In genomic region chr1:1400576-1401456, GRCh38 we compare ENCODE assay signal across 1 cellular context.
TF ChIP-seq lines count a peak whose summit lies in the region.

No MANE protein-coding gene starts in this region.

TF ChIP-seq in WTC11, 78 proteins besides CTCF, POLR2A, EP300 and RAD21 (continued from another document and continues in another):
- TF ChIP-seq ZNF425 (CRISPR knock-in tag; conservative IDR thresholded peaks at IDR 0.05) (no peak), E2F4 (CRISPR knock-in tag; IDR thresholded peaks at IDR 0.05; ENCODE audit: borderline replicate concordance, low read depth) (no peak), ZNF281 (CRISPR knock-in tag; IDR thresholded peaks at IDR 0.05) (no peak), ZNF317 (CRISPR knock-in tag; IDR thresholded peaks at IDR 0.05; ENCODE audit: borderline replicate concordance, low read depth) (no peak), ZNF232 (CRISPR knock-in tag; IDR thresholded peaks at IDR 0.05) (0 out of 2 replicates have a peak, but pooled peaks have one; percentile 16), FOXK1 (CRISPR knock-in tag; IDR thresholded peaks at IDR 0.05) (no peak), ELF4 (CRISPR knock-in tag; IDR thresholded peaks at IDR 0.05; ENCODE audit: low read depth) (no peak), NR3C1 (CRISPR knock-in tag; conservative IDR thresholded peaks at IDR 0.05; ENCODE audit: low read depth) (no peak), TEAD4 (CRISPR knock-in tag; IDR thresholded peaks at IDR 0.05) (no peak), ZBTB21 (CRISPR knock-in tag; IDR thresholded peaks at IDR 0.05; ENCODE audit: borderline replicate concordance) (no peak), ZNF416 (CRISPR knock-in tag; IDR thresholded peaks at IDR 0.05) (0 out of 2 replicates have a peak, but pooled peaks have one; percentile 24), MAX (CRISPR knock-in tag; IDR thresholded peaks at IDR 0.05) (no peak), ZNF512 (CRISPR knock-in tag; IDR thresholded peaks at IDR 0.05; ENCODE audit: borderline replicate concordance) (no peak), EMX1 (CRISPR knock-in tag; IDR thresholded peaks at IDR 0.05) (0 out of 2 replicates have a peak, but pooled peaks have one; percentile 49), TCF7 (CRISPR knock-in tag; IDR thresholded peaks at IDR 0.05; ENCODE audit: low read depth) (no peak), ESRRA (CRISPR knock-in tag; IDR thresholded peaks at IDR 0.05; ENCODE audit: borderline replicate concordance) (no peak), SMAD4 (CRISPR knock-in tag; IDR thresholded peaks at IDR 0.05) (no peak), CREB1 (CRISPR knock-in tag; IDR thresholded peaks at IDR 0.05) (no peak), ARID4B (CRISPR knock-in tag; IDR thresholded peaks at IDR 0.05; ENCODE audit: borderline replicate concordance) (no peak), GABPB1 (CRISPR knock-in tag; IDR thresholded peaks at IDR 0.05) (peak; percentile 83), RELA (CRISPR knock-in tag; IDR thresholded peaks at IDR 0.05; ENCODE audit: borderline replicate concordance) (peak; percentile 56; the same call in 1 of the 2 replicates), CREM (CRISPR knock-in tag; IDR thresholded peaks at IDR 0.05) (no peak), ZNF671 (CRISPR knock-in tag; IDR thresholded peaks at IDR 0.05) (no peak), HMGA2 (CRISPR knock-in tag; IDR thresholded peaks at IDR 0.05) (no peak), AR (CRISPR knock-in tag; IDR thresholded peaks at IDR 0.05) (no peak), FOXP1 (CRISPR knock-in tag; IDR thresholded peaks at IDR 0.05; ENCODE audit: borderline replicate concordance) (no peak), NR1H2 (CRISPR knock-in tag; IDR thresholded peaks at IDR 0.05) (no peak), ATF1 (CRISPR knock-in tag; IDR thresholded peaks at IDR 0.05) (0 out of 2 replicates have a peak, but pooled peaks have one; percentile 31), MYBL2 (CRISPR knock-in tag; IDR thresholded peaks at IDR 0.05) (no peak), ATF6 (CRISPR knock-in tag; IDR thresholded peaks at IDR 0.05) (no peak), STAT6 (CRISPR knock-in tag; conservative IDR thresholded peaks at IDR 0.05; ENCODE audit: low read depth) (no peak), PRRX2 (CRISPR knock-in tag; IDR thresholded peaks at IDR 0.05) (no peak), FOXP4 (CRISPR knock-in tag; IDR thresholded peaks at IDR 0.05) (no peak), ZNF219 (CRISPR knock-in tag; IDR thresholded peaks at IDR 0.05; ENCODE audit: borderline replicate concordance) (no peak), FOXJ3 (CRISPR knock-in tag; IDR thresholded peaks at IDR 0.05; ENCODE audit: borderline replicate concordance) (no peak), GTF2I (CRISPR knock-in tag; conservative IDR thresholded peaks at IDR 0.05) (no peak)
